In genomic region chrX:40083979-40084359, GRCh38 we compare ENCODE assay signal across 8 cellular contexts. TPM values are rescaled to one million over a fixed set of nuclear protein-coding genes. Genes with fewer than 3 reads are reported as not detected.
DNase-seq lines count a peak whose midpoint lies in the region; ATAC-seq and TF ChIP-seq lines count a peak whose summit lies in the region.

No MANE protein-coding gene starts in this region.

- peaks cover 34% of the 10 kb centered on the region for H3K4me1 Mint-ChIP-seq in endothelial cell (ENCODE audit: unreplicated experiment)

- H3K4me2 ChIP-seq in PC-3 (ENCODE audit: low read length): peak overlapping the region; percentile 100

- no TSS peak for BruUV-seq in PC-3 (replicated peaks; lab: Mats Ljungman, UMichigan)

- no peaks in the 10 kb centered on the region for H3K36me3 ChIP-seq in PC-3 (ENCODE audit: low read depth, low read length)
- H3K36me3 ChIP-seq in neutrophil: no peaks in the 10 kb centered on the region

- H3K27me3 Mint-ChIP-seq in endothelial cell (ENCODE audit: unreplicated experiment): no peaks in the 10 kb centered on the region

- no peak overlapping the region for H3K27ac Mint-ChIP-seq in endothelial cell (ENCODE audit: unreplicated experiment)

- POLR2A ChIA-PET in PC-3 (lab: Charles Lee; ENCODE audit: unreplicated experiment): no interaction called here

- H3F3A ChIP-seq in PC-3 (ENCODE audit: low read length, unreplicated experiment): no peaks in the 10 kb centered on the region

- peaks cover 30% of the 10 kb centered on the region for H3K4me1 ChIP-seq in PC-3 (ENCODE audit: insufficient read depth, low read length)
- H3K4me1 ChIP-seq in neutrophil (ENCODE audit: control insufficient read depth in 1 of 2, insufficient read depth in 1 of 2, low read depth in 1 of 2, low read length in 1 of 2): peaks cover 12 to 13% of the 10 kb centered on the region in 2 experiments

- no peaks in the 10 kb centered on the region for H3K9me3 Mint-ChIP-seq in endothelial cell (ENCODE audit: unreplicated experiment)

- WGBS in lower leg skin, 2 donors: 14 to 27% methylated on average over 13 to 20 of the region's 26 CpGs

- peak overlapping the region; percentile 56 for H3K9ac ChIP-seq in PC-3 (ENCODE audit: low read length)

- peaks cover 13% of the 10 kb centered on the region; the same call in 1 of the 2 replicates for H4K20me1 ChIP-seq in PC-3 (ENCODE audit: low read length)

- CTCF ChIA-PET in PC-3 (lab: Charles Lee): interaction anchor here (0.5 kb wide), 1 partner anchor 13 kb away, joined by 3 read pairs; no protein-coding TSS in a partner anchor

- H3K36me3 Mint-ChIP-seq in endothelial cell (ENCODE audit: low read depth, unreplicated experiment): no peaks in the 10 kb centered on the region

- H3K4me3 ChIP-seq in PC-3 (ENCODE audit: low read length) (peak overlapping the region; percentile 74), neutrophil (ENCODE audit: low read depth in 1 of 2, low read length in 1 of 2) (peak overlapping the region; percentile 64 to 65), lower leg skin (ENCODE audit: low read depth, poor library complexity, severe bottlenecking) (no peak overlapping the region)

- H3K9me3 ChIP-seq in PC-3 (ENCODE audit: low read length): no peaks in the 10 kb centered on the region
- no peaks in the 10 kb centered on the region for H3K9me3 ChIP-seq in neutrophil

- ATAC-seq in PC-3: no peak

- H3K4me3 Mint-ChIP-seq in endothelial cell (ENCODE audit: unreplicated experiment): peak overlapping the region; percentile 37

- intact Hi-C loops in PC-3 (cut with micrococcal nuclease): no loop called here
- intact Hi-C loops in lower leg skin (cut with DNase I; ENCODE audit: low total_unique reads): no loop called here

- H3K27me3 ChIP-seq in PC-3 (ENCODE audit: low read length): no peaks in the 10 kb centered on the region
- no peaks in the 10 kb centered on the region for H3K27me3 ChIP-seq in neutrophil

- DNase-seq in PC-3 (no peak), endothelial cell (ENCODE audit: low spot score) (no peak), lower leg skin (ENCODE audit: low spot score in 2 of 2) (no peak), NCI-H526 (lab: John Stamatoyannopoulos, UW) (no peak), NCI-H2081 (lab: John Stamatoyannopoulos, UW) (no peak), NCI-H748 treated with DMSO at 0.1 percent for 48 hours (lab: John Stamatoyannopoulos, UW) (no peak)

- H2AFZ ChIP-seq in PC-3 (ENCODE audit: low read length): no peak overlapping the region

- no peak for TF ChIP-seq CTCF in C4-2B (conservative IDR thresholded peaks at IDR 0.05)
- TF ChIP-seq CTCF in PC-3 (conservative IDR thresholded peaks at IDR 0.05; ENCODE audit: low read depth, low read length): no peak
- TF ChIP-seq CTCF in endothelial cell (IDR thresholded peaks at IDR 0.05; ENCODE audit: unreplicated experiment): no peak
- no peak for TF ChIP-seq CTCF in neutrophil (IDR thresholded peaks at IDR 0.05)
- no peak for TF ChIP-seq CTCF in lower leg skin (IDR thresholded peaks at IDR 0.05)

- no peak for TF ChIP-seq POLR2A in lower leg skin (IDR thresholded peaks at IDR 0.05)

- no peaks in the 10 kb centered on the region for H3K9me2 ChIP-seq in PC-3 (replicated peaks; ENCODE audit: low read length)

- H3K79me2 ChIP-seq in PC-3 (ENCODE audit: low read length): peaks cover 94% of the 10 kb centered on the region

- peak overlapping the region; percentile 82 for H3K27ac ChIP-seq in C4-2B
- H3K27ac ChIP-seq in PC-3 (ENCODE audit: low read length): no peak overlapping the region
- no peak overlapping the region for H3K27ac ChIP-seq in neutrophil

RNA-seq across cellular contexts. Expression of gene BCOR, which starts 13.8 kb away (rescaled TPM):
- total RNA-seq in PC-3 (2014; rRNA removed) (21.8 and 41.9 TPM in 2 replicates), endothelial cell (ENCODE audit: unreplicated experiment) (34.5 TPM), lower leg skin (10 to 100 TPM; 23.8 to 37.5 (median 31.1) TPM)
